Comparison of ENCODE assay signal across 21 cellular contexts in the genomic region with DNA sequence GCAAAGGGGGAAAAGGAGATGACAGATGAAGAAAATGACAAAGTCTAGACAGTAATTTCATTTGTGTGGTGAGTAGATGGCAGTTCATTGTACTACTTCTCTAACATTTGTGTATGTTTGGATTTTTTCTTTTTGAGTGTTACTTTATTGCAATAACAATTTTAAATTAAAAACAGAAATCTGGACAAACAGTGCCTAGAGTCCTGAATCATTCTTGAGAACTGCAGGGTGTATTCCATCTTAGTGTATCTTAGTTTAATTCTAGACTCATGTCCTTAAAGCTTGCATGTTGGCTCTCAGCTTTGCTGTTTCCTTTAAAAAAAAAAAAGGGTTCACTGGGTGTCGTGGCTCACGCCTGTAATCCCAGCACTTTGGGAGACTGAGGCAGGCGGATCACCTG. TPM values are rescaled to one million over a fixed set of nuclear protein-coding genes. Genes with fewer than 3 reads are reported as not detected.
"Had no signal": no experiment of that assay in that cellular context is flagged by ENCODE, and none has a peak within 500 bp of the region (broad histone marks: within the 10 kb centered on the region; RNA-seq: fewer than 3 reads in every experiment).

No MANE protein-coding gene starts in this region.

- H3K9me3 ChIP-seq: body of pancreas, esophagus muscularis mucosa, neutrophil, spleen, thoracic aorta, upper lobe of left lung had no signal

- H2AFZ ChIP-seq: hepatocyte, parathyroid adenoma had no signal

- H3K36me3 ChIP-seq: esophagus muscularis mucosa, neutrophil, spleen, thoracic aorta, upper lobe of left lung had no signal

- H3K4me2 ChIP-seq: hepatocyte had no signal

- H3K9ac ChIP-seq: parathyroid adenoma had no signal

- H3K27me3 ChIP-seq: body of pancreas, esophagus muscularis mucosa, foreskin keratinocyte, hepatocyte, neutrophil, spleen, upper lobe of left lung had no signal

- DNase-seq: activated B cell treated with CpG ODN at 0.5 μM for 24 hours; activated CD4-positive, alpha-beta memory T cell treated with anti-CD3 and anti-CD28 coated beads, Interleukin-2, amount 10 ng/mL, durations not matched to agents 7 days and 5 days; activated CD4-positive, alpha-beta T cell treated with anti-CD3 and anti-CD28 coated beads for 48 hours; activated CD8-positive, alpha-beta memory T cell treated with anti-CD3 and anti-CD28 coated beads, Interleukin-2, amount 10 ng/mL, durations not matched to agents 7 days and 5 days; activated naive CD4-positive, alpha-beta T cell; activated naive CD8-positive, alpha-beta T cell treated with anti-CD3 and anti-CD28 coated beads for 36 hours; amygdala; body of pancreas; effector CD8-positive, alpha-beta T cell; foreskin keratinocyte; mesendoderm; naive thymus-derived CD8-positive, alpha-beta T cell; spleen; stimulated activated CD4-positive, alpha-beta T cell treated with anti-CD3 and anti-CD28 coated beads, Interleukin-4, amount 100 ng/mL, for 4 hours; upper lobe of left lung had no signal

- H3K4me3 ChIP-seq: body of pancreas, esophagus muscularis mucosa, hepatocyte, spleen, thoracic aorta, upper lobe of left lung had no signal

- H3K79me2 ChIP-seq: hepatocyte, parathyroid adenoma had no signal

- H3K4me1 ChIP-seq: body of pancreas, parathyroid adenoma, spleen, upper lobe of left lung had no signal

- ATAC-seq: activated CD8-positive, alpha-beta memory T cell treated with anti-CD3 and anti-CD28 coated beads, Interleukin-2, amount 10 ng/mL, durations not matched to agents 7 days and 5 days; body of pancreas; foreskin keratinocyte; naive thymus-derived CD8-positive, alpha-beta T cell; stimulated activated memory B cell treated with anti-CD40 and anti-IgM and Interleukin-4, amounts not matched to agents 10 μg/mL and 1 μg/mL and 100 μg/mL, for 72 hours had no signal

- H3K27ac ChIP-seq: body of pancreas, esophagus muscularis mucosa, foreskin keratinocyte, hepatocyte, neutrophil, parathyroid adenoma, spleen, thoracic aorta, upper lobe of left lung had no signal

RNA-seq across cellular contexts. Expression of a gene that starts 31.1 kb away (rescaled TPM):
- total RNA-seq: body of pancreas had no signal

RNA-seq across cellular contexts. Expression of a gene that starts 37.8 kb away (rescaled TPM):
- total RNA-seq: activated B cell treated with CpG ODN at 0.5 μM for 24 hours; activated CD4-positive, alpha-beta memory T cell treated with anti-CD3 and anti-CD28 coated beads, Interleukin-2, amount 10 ng/mL, durations not matched to agents 7 days and 5 days; activated CD8-positive, alpha-beta memory T cell treated with anti-CD3 and anti-CD28 coated beads, Interleukin-2, amount 10 ng/mL, durations not matched to agents 7 days and 5 days; activated naive CD8-positive, alpha-beta T cell treated with anti-CD3 and anti-CD28 coated beads for 36 hours; hepatocyte; naive thymus-derived CD8-positive, alpha-beta T cell had no signal
